In genomic region chr7:106717997-106718871, GRCh38 we compare ENCODE assay signal across 8 cellular contexts. TPM values are rescaled to one million over a fixed set of nuclear protein-coding genes. Genes with fewer than 3 reads are reported as not detected.
DNase-seq lines count a peak whose midpoint lies in the region; ATAC-seq and TF ChIP-seq lines count a peak whose summit lies in the region.

No MANE protein-coding gene starts in this region.

- H3K4me3 ChIP-seq in adipocyte (ENCODE audit: low read length) (peak overlapping the region; percentile 45), kidney epithelial cell (ENCODE audit: low read depth, low read length) (no peak overlapping the region)

- DNase-seq in AG09319 (ENCODE audit: extremely low read depth, low read depth) (peak; percentile 94), adipocyte (ENCODE audit: low read depth) (peak; percentile 93), kidney epithelial cell (ENCODE audit: low read depth) (peak; percentile 93), NCI-H524 (lab: John Stamatoyannopoulos, UW) (no peak)
- peak; percentile 36 to 78 for DNase-seq in stimulated activated CD8-positive, alpha-beta memory T cell treated with anti-CD3 and anti-CD28 coated beads, Interleukin-15, amount 100 ng/mL, for 4 hours (ENCODE audit: low read depth in 2 of 2)

- no peak for TF ChIP-seq CTCF in AG09319 (IDR thresholded peaks at IDR 0.05; ENCODE audit: low read depth, low read length)
- no peak for TF ChIP-seq CTCF in kidney epithelial cell (IDR thresholded peaks at IDR 0.05; ENCODE audit: insufficient read depth, low read length, poor library complexity, severe bottlenecking)

- no peaks in the 10 kb centered on the region for H3K27me3 ChIP-seq in adipocyte (replicated peaks; ENCODE audit: control insufficient read depth, insufficient read depth, low read length)
- H3K27me3 ChIP-seq in kidney epithelial cell (ENCODE audit: control insufficient read depth, insufficient read depth, low read length), result no peaks in the 10 kb centered on the region

- H3K4me1 ChIP-seq in adipocyte (ENCODE audit: control insufficient read depth, insufficient read depth, low read length), result peaks cover 23% of the 10 kb centered on the region

- H3K9me3 ChIP-seq in adipocyte (ENCODE audit: control insufficient read depth, low read length), result peaks cover 2% of the 10 kb centered on the region

- peak; percentile 85 for ATAC-seq in GM19351 (IDR thresholded peaks at IDR 0.05; ENCODE audit: unreplicated experiment)
- peak; percentile 66 for ATAC-seq in HG03520 (IDR thresholded peaks at IDR 0.05; ENCODE audit: unreplicated experiment)
- ATAC-seq in SK-N-SH treated with all-trans-retinoic acid at 6 μM for 48 hours, result peak; percentile 94

- no peaks in the 10 kb centered on the region for H3K36me3 ChIP-seq in adipocyte (ENCODE audit: control insufficient read depth, insufficient read depth, low read length, severe bottlenecking)
- no peaks in the 10 kb centered on the region for H3K36me3 ChIP-seq in kidney epithelial cell (ENCODE audit: control insufficient read depth, insufficient read depth, low read length)

- peak overlapping the region; percentile 66 for H3K9ac ChIP-seq in adipocyte (ENCODE audit: low read length)

TF ChIP-seq in SK-N-SH treated with all-trans-retinoic acid at 6 μM for 48 hours, 23 proteins besides CTCF, POLR2A, EP300 and RAD21:
- peak; percentile 65; the same call in 1 of the 2 replicates for TF ChIP-seq TOX (CRISPR knock-in tag; IDR thresholded peaks at IDR 0.05; ENCODE audit: borderline replicate concordance)
- no peak for TF ChIP-seq ARNTL (CRISPR knock-in tag; IDR thresholded peaks at IDR 0.05; ENCODE audit: borderline replicate concordance, low read depth)
- TF ChIP-seq TSHZ2 (CRISPR knock-in tag; IDR thresholded peaks at IDR 0.05), result no peak
- peak; percentile 93 for TF ChIP-seq ZC3H10 (CRISPR knock-in tag; IDR thresholded peaks at IDR 0.05)
- TF ChIP-seq OSR1 (CRISPR knock-in tag; IDR thresholded peaks at IDR 0.05), result no peak
- peak; percentile 46; the same call in 1 of the 2 replicates for TF ChIP-seq POU6F1 (CRISPR knock-in tag; IDR thresholded peaks at IDR 0.05; ENCODE audit: borderline replicate concordance, low read depth)
- TF ChIP-seq BACH2 (CRISPR knock-in tag; IDR thresholded peaks at IDR 0.05; ENCODE audit: borderline replicate concordance), result no peak
- TF ChIP-seq ISL1 (CRISPR knock-in tag; IDR thresholded peaks at IDR 0.05), result peak; percentile 99
- TF ChIP-seq PATZ1 (CRISPR knock-in tag; IDR thresholded peaks at IDR 0.05; ENCODE audit: borderline replicate concordance), result peak; percentile 73; the same call in 1 of the 2 replicates
- no peak for TF ChIP-seq CSRNP3 (CRISPR knock-in tag; IDR thresholded peaks at IDR 0.05)
- no peak for TF ChIP-seq ZNF565 (CRISPR knock-in tag; conservative IDR thresholded peaks at IDR 0.05; ENCODE audit: low read depth)
- no peak; the same call in 1 of the 2 replicates for TF ChIP-seq RARB (CRISPR knock-in tag; IDR thresholded peaks at IDR 0.05)
- peak; percentile 87; the same call in 1 of the 2 replicates for TF ChIP-seq CREB5 (CRISPR knock-in tag; IDR thresholded peaks at IDR 0.05; ENCODE audit: low read depth)
- TF ChIP-seq GLIS3 (CRISPR knock-in tag; IDR thresholded peaks at IDR 0.05), result no peak
- TF ChIP-seq SNAI2 (CRISPR knock-in tag; IDR thresholded peaks at IDR 0.05), result no peak
- TF ChIP-seq TCF4 (CRISPR knock-in tag; IDR thresholded peaks at IDR 0.05; ENCODE audit: borderline replicate concordance), result no peak; the same call in 1 of the 2 replicates
- no peak for TF ChIP-seq ZNF8 (CRISPR knock-in tag; IDR thresholded peaks at IDR 0.05)
- TF ChIP-seq ESRRG (CRISPR knock-in tag; IDR thresholded peaks at IDR 0.05), result no peak
- TF ChIP-seq ZNF70 (CRISPR knock-in tag; IDR thresholded peaks at IDR 0.05), result no peak
- 0 out of 2 replicates have a peak, but pooled peaks have one; percentile 13 for TF ChIP-seq CSDC2 (CRISPR knock-in tag; IDR thresholded peaks at IDR 0.05)
- peak; percentile 31; the same call in 1 of the 2 replicates for TF ChIP-seq ZFP3 (CRISPR knock-in tag; IDR thresholded peaks at IDR 0.05)
- TF ChIP-seq ZFP30 (CRISPR knock-in tag; IDR thresholded peaks at IDR 0.05), result no peak
- no peak for TF ChIP-seq PPARA (CRISPR knock-in tag; IDR thresholded peaks at IDR 0.05; ENCODE audit: borderline replicate concordance)

RNA-seq across cellular contexts. Expression of gene CCDC71L, which starts 57.3 kb away (rescaled TPM):
- 26.2 and 32.1 TPM in 2 replicates for total RNA-seq in kidney epithelial cell

Comparison
In these comparisons a context has a peak if more than half of its experiments do, and no peak if none do; other contexts are left out.
1. DNase-seq: peak in AG09319 (single experiment), adipocyte (single experiment), kidney epithelial cell (single experiment) and stimulated activated CD8-positive, alpha-beta memory T cell treated with anti-CD3 and anti-CD28 coated beads, Interleukin-15, amount 100 ng/mL, for 4 hours (2 of 2); none in NCI-H524 (0 of 2).
2. Peak in every context shown above with its lines, with median percentiles within 50 percentile points of each other: ATAC-seq.